In the genomic region with DNA sequence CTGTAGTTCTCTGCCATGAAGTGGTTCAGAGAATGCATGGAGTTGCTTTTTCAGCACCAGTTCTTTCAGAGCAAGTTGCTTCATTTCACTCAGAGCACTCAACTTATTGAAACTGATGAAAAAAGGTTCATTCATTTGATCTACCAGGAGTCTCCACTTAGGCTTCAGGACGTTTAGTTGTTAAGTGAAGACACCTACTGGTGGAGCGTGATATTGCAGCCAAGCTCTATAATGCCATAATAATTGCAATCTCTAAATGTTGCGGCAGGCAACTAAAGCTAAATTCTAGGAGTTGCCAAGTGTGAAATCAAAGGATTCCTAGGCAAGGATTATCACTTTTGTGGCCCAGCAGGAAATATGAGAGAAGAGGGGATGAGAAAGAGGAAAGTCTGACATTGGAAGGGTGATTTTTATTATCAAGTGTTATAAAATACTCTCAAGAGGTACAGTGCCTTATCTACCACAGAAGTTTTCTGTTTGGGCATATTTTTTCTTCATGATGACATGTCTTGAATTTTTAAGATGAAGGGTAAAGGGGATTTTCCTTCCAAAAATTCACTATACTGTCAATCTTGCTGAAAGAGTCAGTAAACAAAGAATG, we compare ENCODE assay signal across 8 cellular contexts.
A peak's percentile ranks its signal among the peaks of the same experiment; 100 is the strongest.
DNase-seq lines count a peak whose midpoint lies in the region; ATAC-seq and TF ChIP-seq lines count a peak whose summit lies in the region.

No MANE protein-coding gene starts in this region.

- 53 to 71% (median 54%) methylated on average over 3 of the region's 3 CpGs for WGBS in adrenal gland, 4 donors
- WGBS in right lobe of liver (ENCODE audit: insufficient coverage, low coverage, low lambda C conversion rate, missing lambda C conversion rate): 29% methylated on average over 2 of the region's 3 CpGs

- POLR2A ChIA-PET in HEK293T (lab: Yijun Ruan, JAX): no interaction called here

- ATAC-seq in right lobe of liver: peak in 3 of 4 donors; percentile 39 to 56 (median 56)
- no peak for ATAC-seq in GM18868 (IDR thresholded peaks at IDR 0.05; ENCODE audit: unreplicated experiment)

- peak; percentile 26 to 59 (median 50) for TF ChIP-seq CTCF in adrenal gland (IDR thresholded peaks at IDR 0.05)
- peak; percentile 29 to 50 (median 34) for TF ChIP-seq CTCF in right lobe of liver (IDR thresholded peaks at IDR 0.05)

- H3K27me3 ChIP-seq in adrenal gland (no peaks in the 10 kb centered on the region), right lobe of liver (no peaks in the 10 kb centered on the region)

- intact Hi-C loops in adrenal gland (cut with DNase I) (no loop called here), right lobe of liver (cut with DNase I) (no loop called here)

- no peaks in the 10 kb centered on the region for H3K4me1 ChIP-seq in adrenal gland (replicated peaks in 1 of 2)
- no peaks in the 10 kb centered on the region for H3K4me1 ChIP-seq in right lobe of liver

- H3K27ac ChIP-seq in adrenal gland (no peak overlapping the region), right lobe of liver (no peak overlapping the region)

- CTCF ChIA-PET in HEK293T (lab: Yijun Ruan, JAX): interaction anchor here (0.8 to 1.8 kb wide), 3 partner anchors 12 to 272 kb away, joined by 3 to 6 read pairs (median 4); no protein-coding TSS in a partner anchor

- DNase-seq in NCI-H345 (lab: John Stamatoyannopoulos, UW): peak; percentile 3
- DNase-seq in NCI-H345 treated with DMSO at 0.1 percent for 48 hours (lab: John Stamatoyannopoulos, UW; ENCODE audit: unreplicated experiment): no peak
- DNase-seq in Jurkat, Clone E6-1 (ENCODE audit: low read depth, low spot score): peak; percentile 33
- DNase-seq in adrenal gland: peak in 5 of 7 donors; percentile 47 to 78 (median 66)
- DNase-seq in right lobe of liver: no peak
- DNase-seq in NCI-H1417 treated with DMSO at 0.1 percent for 48 hours (lab: John Stamatoyannopoulos, UW): no peak
- DNase-seq in HEK293T (ENCODE audit: extremely low spot score): no peak

- no peak for TF ChIP-seq POLR2A in adrenal gland (IDR thresholded peaks at IDR 0.05)
- no peak for TF ChIP-seq POLR2A in right lobe of liver (IDR thresholded peaks at IDR 0.05)

- H3K9me3 ChIP-seq in adrenal gland (replicated peaks in 1 of 3) (peaks cover 0 to 8% (median 0%) of the 10 kb centered on the region in 3 donors), right lobe of liver (no peaks in the 10 kb centered on the region)

- H3K36me3 ChIP-seq in adrenal gland (replicated peaks in 1 of 2): peaks cover 0 to 24% of the 10 kb centered on the region in 2 donors
- H3K36me3 ChIP-seq in right lobe of liver: no peaks in the 10 kb centered on the region

- no peak overlapping the region for H3K4me3 ChIP-seq in Jurkat, Clone E6-1 (ENCODE audit: low read length)
- H3K4me3 ChIP-seq in adrenal gland (no peak overlapping the region), right lobe of liver (no peak overlapping the region)

TF ChIP-seq in HEK293T, 16 proteins besides CTCF, POLR2A, EP300 and RAD21:
- TF ChIP-seq ARNT (IDR thresholded peaks at IDR 0.05): no peak
- no peak for TF ChIP-seq TARDBP (IDR thresholded peaks at IDR 0.05)
- TF ChIP-seq LEF1 (IDR thresholded peaks at IDR 0.05; ENCODE audit: borderline replicate concordance): no peak
- no peak for TF ChIP-seq FOXM1 (IDR thresholded peaks at IDR 0.05; ENCODE audit: borderline replicate concordance)
- TF ChIP-seq, protein P1, sequence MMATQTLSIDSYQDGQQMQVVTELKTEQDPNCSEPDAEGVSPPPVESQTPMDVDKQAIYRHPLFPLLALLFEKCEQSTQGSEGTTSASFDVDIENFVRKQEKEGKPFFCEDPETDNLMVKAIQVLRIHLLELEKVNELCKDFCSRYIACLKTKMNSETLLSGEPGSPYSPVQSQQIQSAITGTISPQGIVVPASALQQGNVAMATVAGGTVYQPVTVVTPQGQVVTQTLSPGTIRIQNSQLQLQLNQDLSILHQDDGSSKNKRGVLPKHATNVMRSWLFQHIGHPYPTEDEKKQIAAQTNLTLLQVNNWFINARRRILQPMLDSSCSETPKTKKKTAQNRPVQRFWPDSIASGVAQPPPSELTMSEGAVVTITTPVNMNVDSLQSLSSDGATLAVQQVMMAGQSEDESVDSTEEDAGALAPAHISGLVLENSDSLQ (IDR thresholded peaks at IDR 0.05): no peak
- no peak for TF ChIP-seq L3MBTL2 (conservative IDR thresholded peaks at IDR 0.05)
- no peak for TF ChIP-seq HDGF (IDR thresholded peaks at IDR 0.05; ENCODE audit: borderline replicate concordance)
- TF ChIP-seq SUZ12 (IDR thresholded peaks at IDR 0.05): no peak
- TF ChIP-seq FOXA1 (IDR thresholded peaks at IDR 0.05): no peak
- no peak for TF ChIP-seq BHLHE40 (IDR thresholded peaks at IDR 0.05; ENCODE audit: borderline replicate concordance)
- no peak for TF ChIP-seq SP1 (IDR thresholded peaks at IDR 0.05)
- TF ChIP-seq ZNF384 (IDR thresholded peaks at IDR 0.05): no peak
- no peak for TF ChIP-seq ELF4 (IDR thresholded peaks at IDR 0.05)
- no peak for TF ChIP-seq FOXK2 (IDR thresholded peaks at IDR 0.05)
- no peak for TF ChIP-seq NFRKB (IDR thresholded peaks at IDR 0.05)
- TF ChIP-seq CTBP1 (IDR thresholded peaks at IDR 0.05; ENCODE audit: borderline replicate concordance): no peak

Comparison
In these comparisons a context has a peak if more than half of its experiments do, and no peak if none do; other contexts are left out.
1. DNase-seq: peak in NCI-H345 (single experiment), Jurkat, Clone E6-1 (single experiment) and adrenal gland (5 of 7); none in NCI-H345 treated with DMSO at 0.1 percent for 48 hours (single experiment), right lobe of liver (0 of 3), NCI-H1417 treated with DMSO at 0.1 percent for 48 hours (single experiment) and HEK293T (single experiment).